1 cellular context compared by ENCODE assay signal in genomic region chr10:35228058-35228457, GRCh38.
TF ChIP-seq lines count a peak whose summit lies in the region.

No MANE protein-coding gene starts in this region.

TF ChIP-seq in WTC11, 78 proteins besides CTCF, POLR2A, EP300 and RAD21 (continued from another document):
- TF ChIP-seq PRDM15 (CRISPR knock-in tag; IDR thresholded peaks at IDR 0.05) (no peak), EMX1 (CRISPR knock-in tag; IDR thresholded peaks at IDR 0.05) (no peak), USF2 (CRISPR knock-in tag; IDR thresholded peaks at IDR 0.05) (no peak), KAT7 (CRISPR knock-in tag; IDR thresholded peaks at IDR 0.05; ENCODE audit: borderline replicate concordance) (no peak), CREM (CRISPR knock-in tag; IDR thresholded peaks at IDR 0.05) (no peak), SMAD4 (CRISPR knock-in tag; IDR thresholded peaks at IDR 0.05) (no peak), AFF4 (CRISPR knock-in tag; IDR thresholded peaks at IDR 0.05; ENCODE audit: borderline replicate concordance) (no peak)
